Comparison of ENCODE assay signal across 1 cellular context in genomic region chr4:169031392-169031791, GRCh38.
TF ChIP-seq lines count a peak whose summit lies in the region.

No MANE protein-coding gene starts in this region.

TF ChIP-seq in HepG2, 621 proteins besides CTCF, POLR2A, EP300 and RAD21 (continued from another document):
- TF ChIP-seq LCORL (IDR thresholded peaks at IDR 0.05) (no peak), LCORL (CRISPR knock-in tag; IDR thresholded peaks at IDR 0.05) (0 out of 2 replicates have a peak, but pooled peaks have one; percentile 15), PHF21A (CRISPR knock-in tag; IDR thresholded peaks at IDR 0.05) (no peak), ZMYM3 (CRISPR knock-in tag; IDR thresholded peaks at IDR 0.05) (0 out of 2 replicates have a peak, but pooled peaks have one; percentile 20), BRCA1 (CRISPR knock-in tag; IDR thresholded peaks at IDR 0.05) (no peak), HNRNPL (IDR thresholded peaks at IDR 0.05; ENCODE audit: low read depth, low read length) (0 out of 2 replicates have a peak, but pooled peaks have one; percentile 45), ZNF232 (CRISPR knock-in tag; IDR thresholded peaks at IDR 0.05; ENCODE audit: borderline replicate concordance) (no peak), ZBTB7B (CRISPR knock-in tag; IDR thresholded peaks at IDR 0.05) (peak; percentile 41)
